In genomic region chr15:49815937-49816336, GRCh38 we compare ENCODE assay signal across 7 cellular contexts.
DNase-seq lines count a peak whose midpoint lies in the region; ATAC-seq and TF ChIP-seq lines count a peak whose summit lies in the region.

No MANE protein-coding gene starts in this region.

- no peaks in the 10 kb centered on the region for H3K36me3 Mint-ChIP-seq in activated CD8-positive, alpha-beta T cell treated with anti-CD3 and anti-CD28 coated beads for 36 hours (ENCODE audit: low read depth)
- H3K36me3 Mint-ChIP-seq in chondrocyte (ENCODE audit: low read depth), result no peaks in the 10 kb centered on the region

- peak; percentile 18 for DNase-seq in activated CD8-positive, alpha-beta T cell treated with anti-CD3 and anti-CD28 coated beads for 36 hours
- DNase-seq in omental fat pad (ENCODE audit: low spot score) (no peak), chondrocyte (ENCODE audit: low spot score) (no peak), T-helper 9 cell (no peak)
- DNase-seq in activated CD8-positive, alpha-beta memory T cell treated with anti-CD3 and anti-CD28 coated beads, Interleukin-2, amount 50 U/mL, for 48 hours, result no peak

- POLR2A ChIA-PET in activated CD8-positive, alpha-beta T cell treated with anti-CD3 and anti-CD28 coated beads for 36 hours (lab: Charles Lee), result interaction anchor here (0.6 kb wide), 1 partner anchor 253 kb away, joined by 3 read pairs; no protein-coding TSS in a partner anchor

- no peak overlapping the region for H3K4me3 Mint-ChIP-seq in activated CD8-positive, alpha-beta T cell treated with anti-CD3 and anti-CD28 coated beads for 36 hours
- H3K4me3 Mint-ChIP-seq in chondrocyte (ENCODE audit: unreplicated experiment), result no peak overlapping the region

- H3K9me3 Mint-ChIP-seq in activated CD8-positive, alpha-beta T cell treated with anti-CD3 and anti-CD28 coated beads for 36 hours, result no peaks in the 10 kb centered on the region
- peaks cover 3% of the 10 kb centered on the region for H3K9me3 Mint-ChIP-seq in chondrocyte (ENCODE audit: low read depth)

- intact Hi-C loops in activated CD8-positive, alpha-beta T cell treated with anti-CD3 and anti-CD28 coated beads for 36 hours (cut with micrococcal nuclease), result no loop called here

- peaks cover 13% of the 10 kb centered on the region for H3K4me1 Mint-ChIP-seq in activated CD8-positive, alpha-beta T cell treated with anti-CD3 and anti-CD28 coated beads for 36 hours (ENCODE audit: low read depth)
- H3K4me1 Mint-ChIP-seq in chondrocyte (ENCODE audit: low read depth), result peaks cover 5% of the 10 kb centered on the region

- no peak for TF ChIP-seq CTCF in activated CD8-positive, alpha-beta T cell treated with anti-CD3 and anti-CD28 coated beads for 36 hours (IDR thresholded peaks at IDR 0.05)
- TF ChIP-seq CTCF in omental fat pad (IDR thresholded peaks at IDR 0.05), result no peak
- no peak for TF ChIP-seq CTCF in chondrocyte (IDR thresholded peaks at IDR 0.05)

- H3K27ac Mint-ChIP-seq in activated CD8-positive, alpha-beta T cell treated with anti-CD3 and anti-CD28 coated beads for 36 hours, result no peak overlapping the region
- no peak overlapping the region for H3K27ac Mint-ChIP-seq in chondrocyte (ENCODE audit: unreplicated experiment)

- H3K27me3 Mint-ChIP-seq in activated CD8-positive, alpha-beta T cell treated with anti-CD3 and anti-CD28 coated beads for 36 hours, result peaks cover 4% of the 10 kb centered on the region
- H3K27me3 Mint-ChIP-seq in chondrocyte (ENCODE audit: low read depth), result peaks cover 5% of the 10 kb centered on the region

- ATAC-seq in GM18870 (IDR thresholded peaks at IDR 0.05; ENCODE audit: unreplicated experiment), result peak; percentile 93
- ATAC-seq in HG03097 (IDR thresholded peaks at IDR 0.05; ENCODE audit: low FRiP score, unreplicated experiment), result peak; percentile 92
- peak; percentile 45 for ATAC-seq in activated CD8-positive, alpha-beta T cell treated with anti-CD3 and anti-CD28 coated beads for 36 hours
- peak; percentile 41 for ATAC-seq in omental fat pad (ENCODE audit: low FRiP score)

- CTCF ChIA-PET in activated CD8-positive, alpha-beta T cell treated with anti-CD3 and anti-CD28 coated beads for 36 hours (lab: Charles Lee), result no interaction called here

Comparison
In these comparisons a context has a peak if more than half of its experiments do, and no peak if none do; other contexts are left out.
1. ATAC-seq: peak in every context shown above with its lines; median percentile 93 in GM18870; 92 in HG03097; 45 in activated CD8-positive, alpha-beta T cell treated with anti-CD3 and anti-CD28 coated beads for 36 hours; 41 in omental fat pad.